Comparison of ENCODE assay signal across 15 cellular contexts in genomic region chr4:76691767-76692689, GRCh38.
A peak's percentile ranks its signal among the peaks of the same experiment; 100 is the strongest.
DNase-seq lines count a peak whose midpoint lies in the region; ATAC-seq and TF ChIP-seq lines count a peak whose summit lies in the region.
"Had no signal": no experiment of that assay in that cellular context is flagged by ENCODE, and none has a peak within 500 bp of the region (broad histone marks: within the 10 kb centered on the region; RNA-seq: fewer than 3 reads in every experiment).

No MANE protein-coding gene starts in this region.

- peak; percentile 37 for ATAC-seq in GM19452 (IDR thresholded peaks at IDR 0.05; ENCODE audit: unreplicated experiment)
- no peak for ATAC-seq in RWPE2 (ENCODE audit: low read depth)

- H3K27me3 Mint-ChIP-seq in progenitor cell of endocrine pancreas: no peaks in the 10 kb centered on the region

- TF ChIP-seq CTCF in RWPE2 (IDR thresholded peaks at IDR 0.05; ENCODE audit: poor library complexity, severe bottlenecking) (no peak), fibroblast of villous mesenchyme (IDR thresholded peaks at IDR 0.05; ENCODE audit: insufficient read depth, low read depth, low read length) (no peak), progenitor cell of endocrine pancreas (IDR thresholded peaks at IDR 0.05; ENCODE audit: unreplicated experiment) (no peak)

- H3K27ac ChIP-seq in RWPE2 (ENCODE audit: poor library complexity, severe bottlenecking): peak overlapping the region; percentile 66

- peak overlapping the region; percentile 85 for H3K4me3 Mint-ChIP-seq in progenitor cell of endocrine pancreas (ENCODE audit: low read depth)

- no peaks in the 10 kb centered on the region for H3K9me3 ChIP-seq in RWPE2 (ENCODE audit: severe bottlenecking)

- H3K9me3 Mint-ChIP-seq in progenitor cell of endocrine pancreas (ENCODE audit: low read depth): no peaks in the 10 kb centered on the region

- H3K4me1 Mint-ChIP-seq in progenitor cell of endocrine pancreas (ENCODE audit: low read depth): peaks cover 75% of the 10 kb centered on the region

- no peak overlapping the region for H3K4me3 ChIP-seq in RWPE2 (ENCODE audit: severe bottlenecking)
- H3K4me3 ChIP-seq in fibroblast of villous mesenchyme (ENCODE audit: low read depth, low read length): no peak overlapping the region

- peaks cover 36% of the 10 kb centered on the region for H3K4me1 ChIP-seq in RWPE2 (ENCODE audit: insufficient read depth, poor library complexity, severe bottlenecking)

- no peak for DNase-seq in RWPE2 (ENCODE audit: low spot score)
- DNase-seq in fibroblast of villous mesenchyme (ENCODE audit: low read depth): peak; percentile 61
- DNase-seq in progenitor cell of endocrine pancreas (ENCODE audit: low spot score, unreplicated experiment): no peak
- no peak for DNase-seq in RPMI8226
- no peak for DNase-seq in NCI-H128 (lab: John Stamatoyannopoulos, UW; ENCODE audit: unreplicated experiment)
- no peak for DNase-seq in activated effector memory CD4-positive, alpha-beta T cell treated with Interleukin-2 at 50 U/mL for 16 hours
- DNase-seq in cortex of kidney (lab: John Stamatoyannopoulos, UW): no peak
- DNase-seq: activated T-cell treated with anti-CD3 and anti-CD28 coated beads, Interleukin-2, amount 50 U/mL, for 48 hours; anterior cingulate cortex; KBM-7; NCI-H2029; retina; SW 1271 had no signal

- H3K36me3 ChIP-seq in RWPE2 (ENCODE audit: low read depth): peaks cover 15% of the 10 kb centered on the region

- no peaks in the 10 kb centered on the region for H3K27me3 ChIP-seq in RWPE2 (ENCODE audit: insufficient read depth, poor library complexity, severe bottlenecking)

- H3K27ac Mint-ChIP-seq in progenitor cell of endocrine pancreas: peak overlapping the region; percentile 89
- H3K27ac Mint-ChIP-seq: CD14-positive monocyte had no signal

- H3K36me3 Mint-ChIP-seq in progenitor cell of endocrine pancreas (ENCODE audit: insufficient read depth): peaks cover 1% of the 10 kb centered on the region
